In the genomic region with DNA sequence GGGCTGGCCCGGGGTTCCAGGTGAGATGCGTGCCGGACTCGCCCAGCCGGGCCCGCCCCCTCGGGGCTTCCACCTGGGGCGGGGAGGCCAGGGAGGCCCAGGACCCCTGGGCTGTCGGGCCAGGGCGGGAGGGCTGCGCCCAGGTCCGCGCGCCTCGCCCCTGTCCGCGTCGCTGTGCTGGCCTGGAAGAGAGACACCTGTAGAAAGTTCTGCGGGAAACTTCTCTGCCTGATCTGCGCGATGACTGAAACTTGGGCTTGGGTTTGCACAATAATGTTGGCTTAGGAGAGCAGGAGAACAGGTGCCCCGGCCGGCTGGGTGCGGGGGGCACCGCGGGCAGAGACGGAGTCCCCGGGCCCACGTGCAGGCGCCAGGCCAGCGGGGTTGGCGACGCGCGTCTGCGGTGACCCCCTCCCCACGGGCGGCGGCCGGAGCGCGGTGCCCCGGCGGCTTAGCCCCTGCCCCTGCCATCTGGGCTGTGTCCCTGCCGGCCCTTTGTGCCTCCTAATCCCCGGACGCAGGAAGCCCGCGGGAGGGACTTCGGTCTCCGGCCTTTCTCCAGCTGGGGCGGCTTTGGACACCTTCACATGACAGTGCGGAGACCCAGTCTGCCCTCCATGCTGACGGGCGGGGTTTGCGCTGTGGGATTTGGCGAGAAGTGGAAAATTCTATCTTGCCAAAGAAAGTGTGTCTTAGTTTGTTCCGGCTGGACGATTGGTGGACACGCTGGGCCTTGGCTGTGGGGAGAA, we compare ENCODE assay signal across 8 cellular contexts. TPM values are rescaled to one million over a fixed set of nuclear protein-coding genes. Genes with fewer than 3 reads are reported as not detected.
A peak's percentile ranks its signal among the peaks of the same experiment; 100 is the strongest.
DNase-seq lines count a peak whose midpoint lies in the region; ATAC-seq and TF ChIP-seq lines count a peak whose summit lies in the region.

No MANE protein-coding gene starts in this region.

- H3K4me3 ChIP-seq in NT2/D1 (ENCODE audit: insufficient read length, low read depth) = peak overlapping the region; percentile 65

- no peak for DNase-seq in activated T-cell treated with anti-CD3 and anti-CD28 coated beads, Interleukin-2, amount 50 U/mL, for 4 hours
- DNase-seq in activated T-cell treated with anti-CD3 and anti-CD28 coated beads for 4 hours (no peak), NT2/D1 (ENCODE audit: low read depth, low spot score) (no peak), endothelial cell (ENCODE audit: low spot score) (no peak), omental fat pad (ENCODE audit: low spot score) (no peak), medulla oblongata (ENCODE audit: extremely low spot score) (no peak), HCEC 1CT (no peak), DMS114 treated with DMSO at 0.1 percent for 48 hours (lab: John Stamatoyannopoulos, UW; ENCODE audit: unreplicated experiment) (no peak)

- TF ChIP-seq CTCF in endothelial cell (IDR thresholded peaks at IDR 0.05; ENCODE audit: unreplicated experiment) (no peak), omental fat pad (IDR thresholded peaks at IDR 0.05) (no peak)

- peaks cover 11% of the 10 kb centered on the region for H3K27me3 ChIP-seq in NT2/D1 (ENCODE audit: insufficient read depth, insufficient read length)

- H3K4me1 ChIP-seq in NT2/D1 (ENCODE audit: insufficient read depth, insufficient read length) = peaks cover 8% of the 10 kb centered on the region

- peaks cover 11% of the 10 kb centered on the region for H3K4me1 Mint-ChIP-seq in activated T-cell treated with anti-CD3 and anti-CD28 coated beads, Interleukin-2, amount 50 U/mL, for 4 hours (ENCODE audit: low read depth)
- H3K4me1 Mint-ChIP-seq in endothelial cell (ENCODE audit: unreplicated experiment) = peaks cover 8% of the 10 kb centered on the region

- H3K27ac Mint-ChIP-seq in endothelial cell (ENCODE audit: unreplicated experiment) = no peak overlapping the region

- ATAC-seq in activated T-cell treated with anti-CD3 and anti-CD28 coated beads, Interleukin-2, amount 50 U/mL, for 4 hours = no peak
- ATAC-seq in omental fat pad (ENCODE audit: low FRiP score) = peak; percentile 12

- H3K36me3 Mint-ChIP-seq in activated T-cell treated with anti-CD3 and anti-CD28 coated beads, Interleukin-2, amount 50 U/mL, for 4 hours (ENCODE audit: insufficient read depth) = peaks cover 7% of the 10 kb centered on the region
- peaks cover 5% of the 10 kb centered on the region for H3K36me3 Mint-ChIP-seq in endothelial cell (ENCODE audit: low read depth, unreplicated experiment)

- peaks cover 33% of the 10 kb centered on the region for H3K36me3 ChIP-seq in NT2/D1 (ENCODE audit: insufficient read depth, insufficient read length, low read length)

- H3K4me3 Mint-ChIP-seq in activated T-cell treated with anti-CD3 and anti-CD28 coated beads, Interleukin-2, amount 50 U/mL, for 4 hours = peak overlapping the region; percentile 76
- peak overlapping the region; percentile 90 for H3K4me3 Mint-ChIP-seq in endothelial cell (ENCODE audit: unreplicated experiment)

- peaks cover 1% of the 10 kb centered on the region for H3K27me3 Mint-ChIP-seq in activated T-cell treated with anti-CD3 and anti-CD28 coated beads, Interleukin-2, amount 50 U/mL, for 4 hours (ENCODE audit: low read depth)
- H3K27me3 Mint-ChIP-seq in endothelial cell (ENCODE audit: unreplicated experiment) = peaks cover 2% of the 10 kb centered on the region

- no peaks in the 10 kb centered on the region for H3K9me3 ChIP-seq in NT2/D1 (ENCODE audit: insufficient read depth, low read length)

- H3K9ac ChIP-seq in NT2/D1 (ENCODE audit: insufficient read length, low read depth) = peak overlapping the region; percentile 86

- no peaks in the 10 kb centered on the region for H3K9me3 Mint-ChIP-seq in activated T-cell treated with anti-CD3 and anti-CD28 coated beads, Interleukin-2, amount 50 U/mL, for 4 hours
- no peaks in the 10 kb centered on the region for H3K9me3 Mint-ChIP-seq in endothelial cell (ENCODE audit: unreplicated experiment)

RNA-seq across cellular contexts. Expression of a gene that starts 0.5 kb away (rescaled TPM):
- total RNA-seq in activated T-cell treated with anti-CD3 and anti-CD28 coated beads, Interleukin-2, amount 50 U/mL, for 4 hours = 10 to 100 TPM in 2 of 3 donors, 1 to 10 TPM in 1; 9.5 to 14.1 (median 10.2) TPM
- total RNA-seq in endothelial cell (ENCODE audit: unreplicated experiment) (34.4 TPM), omental fat pad (10 to 100 TPM in 1 of 4 donors, 1 to 10 TPM in 3; 5.4 to 10.4 (median 6.7) TPM)

RNA-seq across cellular contexts. Expression of a gene that starts 9.7 kb away (rescaled TPM):
- total RNA-seq in activated T-cell treated with anti-CD3 and anti-CD28 coated beads, Interleukin-2, amount 50 U/mL, for 4 hours = 10 to 100 TPM; 64.1 to 76.2 (median 71.5) TPM
- 18.8 TPM for total RNA-seq in endothelial cell (ENCODE audit: unreplicated experiment)
- total RNA-seq in omental fat pad = 10 to 100 TPM in 3 of 4 donors, 1 to 10 TPM in 1; 9.4 to 33.3 (median 14.9) TPM

RNA-seq across cellular contexts. Expression of a gene that starts 10.6 kb away (rescaled TPM):
- 1 to 10 TPM; 4.3 to 6.0 (median 5.9) TPM for total RNA-seq in activated T-cell treated with anti-CD3 and anti-CD28 coated beads, Interleukin-2, amount 50 U/mL, for 4 hours
- total RNA-seq in endothelial cell (ENCODE audit: unreplicated experiment) (47.8 TPM), omental fat pad (10 to 100 TPM in 3 of 4 donors, 1 to 10 TPM in 1; 6.7 to 61.5 (median 23.9) TPM)
